8 cellular contexts compared by ENCODE assay signal in genomic region chr2:76700894-76701293, GRCh38.
"Had no signal": no experiment of that assay in that cellular context is flagged by ENCODE, and none has a peak within 500 bp of the region (broad histone marks: within the 10 kb centered on the region; RNA-seq: fewer than 3 reads in every experiment).

No MANE protein-coding gene starts in this region.

- H2AFZ ChIP-seq: GM23248, GM23338 had no signal

- DNase-seq: GM23248, GOT3, H7, H9, HCEC 1CT, HFFc6 had no signal

- H3K9me3 ChIP-seq: HAP-1 had no signal

- H3K36me3 ChIP-seq: HAP-1 had no signal

- H3K9ac ChIP-seq: GM23248 had no signal

- H3K27ac ChIP-seq: GM23248 had no signal

- H3K4me3 ChIP-seq: GM23248, GM23338, HAP-1 had no signal

- H3K4me2 ChIP-seq: GM23338 had no signal
